15 cellular contexts compared by ENCODE assay signal in the genomic region with DNA sequence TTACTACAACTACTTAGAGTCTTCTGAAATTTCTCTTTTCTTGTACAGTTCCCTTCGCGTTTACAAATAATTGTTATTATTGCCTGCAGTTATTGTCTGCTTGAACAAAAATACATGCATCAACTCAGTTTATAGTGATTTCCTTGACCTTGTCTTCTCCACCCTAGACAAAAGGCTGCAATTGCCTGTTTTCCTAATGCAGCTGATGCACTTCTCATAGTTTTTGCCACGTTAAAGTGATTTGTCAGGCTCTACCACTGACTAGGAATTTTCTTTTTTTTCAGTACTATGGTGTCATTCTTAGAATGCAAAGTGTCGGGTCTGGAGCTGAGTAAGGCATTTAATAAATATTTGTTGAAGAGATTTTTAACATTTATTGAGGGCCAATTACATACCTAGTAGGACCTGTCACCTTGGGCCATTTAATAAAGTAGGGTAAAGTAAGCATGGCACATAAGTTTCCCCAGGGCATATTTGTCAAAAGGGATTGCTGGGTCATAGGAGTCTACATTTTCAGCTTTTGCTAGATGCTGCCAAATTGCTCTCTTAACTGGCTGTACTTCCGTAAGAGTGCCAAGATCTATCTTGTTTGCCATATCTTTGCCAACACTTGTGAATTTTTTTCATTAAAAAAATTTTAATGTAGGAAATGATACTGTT. TPM values are rescaled to one million over a fixed set of nuclear protein-coding genes. Genes with fewer than 3 reads are reported as not detected.
DNase-seq lines count a peak whose midpoint lies in the region; ATAC-seq and TF ChIP-seq lines count a peak whose summit lies in the region.
"Had no signal": no experiment of that assay in that cellular context is flagged by ENCODE, and none has a peak within 500 bp of the region (broad histone marks: within the 10 kb centered on the region; RNA-seq: fewer than 3 reads in every experiment).

No MANE protein-coding gene starts in this region.

- peaks cover 9% of the 10 kb centered on the region for H3F3A ChIP-seq in smooth muscle cell (ENCODE audit: low read depth)
- peaks cover 11% of the 10 kb centered on the region for H3F3A ChIP-seq in GM23248 (ENCODE audit: insufficient read depth)

- ATAC-seq in HG03097 (IDR thresholded peaks at IDR 0.05; ENCODE audit: low FRiP score, unreplicated experiment) (no peak), GM19351 (IDR thresholded peaks at IDR 0.05; ENCODE audit: unreplicated experiment) (no peak)
- ATAC-seq: activated naive CD8-positive, alpha-beta T cell treated with anti-CD3 and anti-CD28 coated beads, Interleukin-2, amount 50 U/mL, for 24 hours; activated T-cell treated with anti-CD3 and anti-CD28 coated beads, Interleukin-2, amount 50 U/mL, for 4 hours had no signal

- peaks cover 58% of the 10 kb centered on the region for H3K4me1 Mint-ChIP-seq in chondrocyte (ENCODE audit: low read depth)

- no peaks in the 10 kb centered on the region for H3K9me2 ChIP-seq in GM23248 (ENCODE audit: insufficient read depth)

- H3K27ac ChIP-seq in liver (ENCODE audit: low read depth in 1 of 2, low read length in 2 of 2) (no peak overlapping the region), smooth muscle cell (ENCODE audit: low read depth) (peak overlapping the region; percentile 79), GM23248 (no peak overlapping the region)

- peaks cover 100% of the 10 kb centered on the region for H4K20me1 ChIP-seq in smooth muscle cell (ENCODE audit: low read depth)
- H4K20me1 ChIP-seq in GM23248 (ENCODE audit: insufficient read depth) = peaks cover 12% of the 10 kb centered on the region

- H2AFZ ChIP-seq in smooth muscle cell (ENCODE audit: low read depth) = no peak overlapping the region
- H2AFZ ChIP-seq in GM23248 = no peak overlapping the region

- H3K9me3 ChIP-seq in liver (ENCODE audit: control insufficient read depth in 4 of 4, low read length in 3 of 4) (no peaks in the 10 kb centered on the region), smooth muscle cell (replicated peaks; ENCODE audit: low read depth) (no peaks in the 10 kb centered on the region), GM23248 (ENCODE audit: low read depth) (no peaks in the 10 kb centered on the region)

- no peaks in the 10 kb centered on the region for H3K27me3 Mint-ChIP-seq in chondrocyte (ENCODE audit: low read depth)
- H3K27me3 Mint-ChIP-seq: activated naive CD8-positive, alpha-beta T cell treated with anti-CD3 and anti-CD28 coated beads, Interleukin-2, amount 50 U/mL, for 24 hours; B cell had no signal

- H3K4me2 ChIP-seq in smooth muscle cell = peak overlapping the region; percentile 64
- no peak overlapping the region for H3K4me2 ChIP-seq in GM23248 (ENCODE audit: unreplicated experiment)

- TF ChIP-seq CTCF in chondrocyte (IDR thresholded peaks at IDR 0.05) (no peak), liver (IDR thresholded peaks at IDR 0.05; ENCODE audit: low read depth, low read length, missing input control) (no peak), smooth muscle cell (IDR thresholded peaks at IDR 0.05; ENCODE audit: borderline replicate concordance, insufficient read depth, poor library complexity, severe bottlenecking) (no peak)

- H3K79me2 ChIP-seq in smooth muscle cell (ENCODE audit: low read depth) = peaks cover 100% of the 10 kb centered on the region
- H3K79me2 ChIP-seq in GM23248 (ENCODE audit: insufficient read depth) = peaks cover 99% of the 10 kb centered on the region

- H3K27me3 ChIP-seq in liver (ENCODE audit: control insufficient read depth in 4 of 4, insufficient read depth in 4 of 4, low read length in 3 of 4) = no peaks in the 10 kb centered on the region
- H3K27me3 ChIP-seq in smooth muscle cell (ENCODE audit: low read depth) = no peaks in the 10 kb centered on the region
- H3K27me3 ChIP-seq in GM23248 (replicated peaks; ENCODE audit: insufficient read depth) = no peaks in the 10 kb centered on the region

- peak; percentile 21 for DNase-seq in NCI-H2196 treated with DMSO at 0.1 percent for 48 hours (lab: John Stamatoyannopoulos, UW; ENCODE audit: unreplicated experiment)
- DNase-seq in chondrocyte (ENCODE audit: low spot score) = no peak
- DNase-seq in smooth muscle cell (lab: John Stamatoyannopoulos, UW; ENCODE audit: unreplicated experiment) = no peak
- no peak for DNase-seq in H4 (ENCODE audit: low spot score)
- DNase-seq in GM23248 = no peak
- DNase-seq: activated CD4-positive, alpha-beta T cell treated with anti-CD3 and anti-CD28 coated beads, Interleukin-2, amount 50 U/mL, for 1 hour; activated naive CD8-positive, alpha-beta T cell treated with anti-CD3 and anti-CD28 coated beads, Interleukin-2, amount 50 U/mL, for 24 hours; activated T-cell treated with anti-CD3 and anti-CD28 coated beads, Interleukin-2, amount 50 U/mL, for 4 hours; DMS153; stimulated activated CD4-positive, alpha-beta T cell treated with anti-CD3 and anti-CD28 coated beads, Interleukin-2, amount 100 ng/mL, for 48 hours; stimulated activated CD8-positive, alpha-beta memory T cell treated with anti-CD3 and anti-CD28 coated beads, Interleukin-4, amount 100 ng/mL, for 48 hours had no signal

- TF ChIP-seq RAD21 in liver (IDR thresholded peaks at IDR 0.05) = no peak

- H3K9me3 Mint-ChIP-seq in chondrocyte (ENCODE audit: low read depth) = no peaks in the 10 kb centered on the region
- H3K9me3 Mint-ChIP-seq: activated naive CD8-positive, alpha-beta T cell treated with anti-CD3 and anti-CD28 coated beads, Interleukin-2, amount 50 U/mL, for 24 hours; activated T-cell treated with anti-CD3 and anti-CD28 coated beads, Interleukin-2, amount 50 U/mL, for 4 hours had no signal

- peaks cover 4 to 23% (median 16%) of the 10 kb centered on the region in 4 donors for H3K4me1 ChIP-seq in liver (ENCODE audit: control insufficient read depth in 4 of 4, insufficient read depth in 4 of 4, low read length in 3 of 4)
- H3K4me1 ChIP-seq in smooth muscle cell (ENCODE audit: low read depth) = peaks cover 15% of the 10 kb centered on the region
- peaks cover 24% of the 10 kb centered on the region for H3K4me1 ChIP-seq in GM23248 (ENCODE audit: insufficient read depth)

- no peaks in the 10 kb centered on the region for H3K36me3 Mint-ChIP-seq in chondrocyte (ENCODE audit: low read depth)

- no peak overlapping the region for H3K4me3 Mint-ChIP-seq in chondrocyte (ENCODE audit: unreplicated experiment)
- H3K4me3 Mint-ChIP-seq: activated naive CD8-positive, alpha-beta T cell treated with anti-CD3 and anti-CD28 coated beads, Interleukin-2, amount 50 U/mL, for 24 hours; activated T-cell treated with anti-CD3 and anti-CD28 coated beads, Interleukin-2, amount 50 U/mL, for 4 hours; B cell had no signal

- 49% methylated on average over 5 of the region's 5 CpGs for WGBS in liver
- WGBS in smooth muscle cell (ENCODE audit: low lambda C conversion rate) = 52% methylated on average over 5 of the region's 5 CpGs
- WGBS in GM23248 (ENCODE audit: low coverage in 1 of 2, low lambda C conversion rate in 2 of 2, missing lambda C conversion rate in 2 of 2), 2 experiments = 61 to 63% methylated on average over 5 of the region's 5 CpGs

- H3K9ac ChIP-seq in liver (ENCODE audit: low read depth in 1 of 2, low read length in 2 of 2) (no peak overlapping the region), smooth muscle cell (ENCODE audit: low read depth) (no peak overlapping the region), GM23248 (no peak overlapping the region)

- peak overlapping the region; percentile 76 for H3K27ac Mint-ChIP-seq in chondrocyte (ENCODE audit: unreplicated experiment)
- H3K27ac Mint-ChIP-seq: activated naive CD8-positive, alpha-beta T cell treated with anti-CD3 and anti-CD28 coated beads, Interleukin-2, amount 50 U/mL, for 24 hours; B cell had no signal

- H3K4me3 ChIP-seq in liver (ENCODE audit: low read depth in 1 of 3, low read length in 3 of 3) (no peak overlapping the region), smooth muscle cell (no peak overlapping the region), GM23248 (no peak overlapping the region)

- in situ Hi-C loops in GM23248 (cut with MboI) = no loop called here

- H3K36me3 ChIP-seq in liver (ENCODE audit: control insufficient read depth in 4 of 4, insufficient read depth in 3 of 4, low read depth in 1 of 4, low read length in 3 of 4) = no peaks in the 10 kb centered on the region
- H3K36me3 ChIP-seq in smooth muscle cell (ENCODE audit: low read depth) = no peaks in the 10 kb centered on the region
- no peaks in the 10 kb centered on the region for H3K36me3 ChIP-seq in GM23248 (ENCODE audit: low read depth)

TF ChIP-seq in liver, 16 proteins besides CTCF, POLR2A, EP300 and RAD21:
- peak; percentile 14 to 15 for TF ChIP-seq RXRA (IDR thresholded peaks at IDR 0.05)
- no peak for TF ChIP-seq FOXA2 (IDR thresholded peaks at IDR 0.05)

RNA-seq across cellular contexts. Expression of a gene that starts 24.1 kb away (rescaled TPM):
- 88.4 to 115 TPM (median 107 TPM) in 3 replicates for total RNA-seq in chondrocyte
- 10 to 100 TPM; 61.1 to 66.6 TPM for total RNA-seq in liver
- 10 to 100 TPM; 22.2 to 25.5 TPM for polyA plus RNA-seq in liver
- total RNA-seq in smooth muscle cell = 178 and 183 TPM in 2 replicates
- polyA plus RNA-seq in smooth muscle cell = 111 TPM in 2 replicates
- total RNA-seq in H4 (2014; rRNA removed; shearing (Covaris generic)) = 115 and 128 TPM in 2 replicates
- 61.5 and 66.5 TPM in 2 replicates for total RNA-seq in GM23248 (2014; rRNA removed; shearing (Covaris generic))
- 47.1 and 48.6 TPM in 2 replicates for polyA plus RNA-seq in GM23248 (2016; fragmentation: Nextera tagmentation; extraction: Ambion mirVana)
